In the genomic region with DNA sequence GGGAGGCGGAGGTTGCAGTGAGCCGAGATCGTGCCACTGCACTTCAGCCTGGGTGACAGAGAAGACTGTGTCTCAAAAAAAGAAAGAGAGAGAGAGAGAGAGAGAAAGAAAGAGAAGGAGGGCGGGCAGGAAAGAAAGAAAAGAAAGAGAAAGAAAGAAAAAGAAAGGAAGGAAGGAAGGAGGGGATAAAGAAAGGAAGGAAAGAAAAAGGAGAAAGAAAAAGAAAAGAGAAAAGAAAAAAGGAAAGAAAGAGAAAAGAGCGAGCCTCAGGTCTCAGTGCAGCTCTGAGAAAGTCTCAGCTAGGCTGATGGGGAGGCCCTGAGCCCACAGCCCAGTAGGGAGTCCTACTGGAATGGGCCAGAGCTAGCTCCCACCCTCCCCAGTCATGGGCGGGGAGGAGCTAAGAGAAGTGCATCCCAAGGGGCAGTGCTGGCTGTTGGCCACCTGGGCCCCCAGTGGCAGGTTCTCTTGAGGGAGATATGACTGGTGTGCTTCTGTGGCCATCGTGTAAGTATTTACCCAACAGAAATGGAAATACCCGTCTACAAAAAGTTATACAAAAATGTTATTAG, we compare ENCODE assay signal across 24 cellular contexts.
"Had no signal": no experiment of that assay in that cellular context is flagged by ENCODE, and none has a peak within 500 bp of the region (broad histone marks: within the 10 kb centered on the region; RNA-seq: fewer than 3 reads in every experiment).

No MANE protein-coding gene starts in this region.

- H3K4me1 Mint-ChIP-seq: activated CD4-positive, alpha-beta T cell treated with anti-CD3 and anti-CD28 coated beads for 36 hours; activated CD8-positive, alpha-beta memory T cell treated with anti-CD3 and anti-CD28 coated beads, Interleukin-2, amount 10 ng/mL, durations not matched to agents 7 days and 5 days; central memory CD8-positive, alpha-beta T cell; neural crest cell had no signal

- H3K27me3 ChIP-seq: pancreas, right atrium auricular region, tibial nerve had no signal

- H3K9me3 ChIP-seq: pancreas, right atrium auricular region had no signal

- H3K9me3 Mint-ChIP-seq: activated T-cell treated with anti-CD3 and anti-CD28 coated beads, Interleukin-2, amount 50 U/mL, for 72 hours; central memory CD8-positive, alpha-beta T cell; neural crest cell had no signal

- DNase-seq: activated CD4-positive, alpha-beta T cell treated with anti-CD3 and anti-CD28 coated beads for 36 hours; activated CD4-positive, CD25-positive, alpha-beta regulatory T cell; activated CD8-positive, alpha-beta memory T cell treated with anti-CD3 and anti-CD28 coated beads, Interleukin-2, amount 10 ng/mL, durations not matched to agents 7 days and 5 days; activated CD8-positive, alpha-beta T cell treated with anti-CD3 and anti-CD28 coated beads, Interleukin-2, amount 10 ng/mL, durations not matched to agents 7 days and 5 days; activated naive CD4-positive, alpha-beta T cell; activated T-cell treated with anti-CD3 and anti-CD28 coated beads, Interleukin-2, amount 50 U/mL, for 72 hours; dermis blood vessel endothelial cell; effector CD4-positive, alpha-beta T cell; left colon; midbrain; naive thymus-derived CD4-positive, alpha-beta T cell; nucleus accumbens; pancreas; stimulated activated naive CD4-positive, alpha-beta T cell had no signal

- H3K27ac ChIP-seq: pancreas, right atrium auricular region, tibial nerve had no signal

- H3K36me3 Mint-ChIP-seq: activated CD8-positive, alpha-beta memory T cell treated with anti-CD3 and anti-CD28 coated beads, Interleukin-2, amount 10 ng/mL, durations not matched to agents 7 days and 5 days; activated naive CD4-positive, alpha-beta T cell treated with anti-CD3 and anti-CD28 coated beads, Interleukin-2, amount 50 U/mL, for 72 hours had no signal

- H3K4me1 ChIP-seq: pancreas, right atrium auricular region, tibial nerve had no signal

- H3K36me3 ChIP-seq: pancreas, right atrium auricular region, tibial nerve had no signal

- H3K4me3 Mint-ChIP-seq: activated CD4-positive, alpha-beta T cell treated with anti-CD3 and anti-CD28 coated beads for 36 hours; activated CD8-positive, alpha-beta memory T cell treated with anti-CD3 and anti-CD28 coated beads, Interleukin-2, amount 10 ng/mL, durations not matched to agents 7 days and 5 days; activated CD8-positive, alpha-beta T cell treated with anti-CD3 and anti-CD28 coated beads, Interleukin-2, amount 10 ng/mL, durations not matched to agents 7 days and 5 days; activated T-cell treated with anti-CD3 and anti-CD28 coated beads, Interleukin-2, amount 50 U/mL, for 72 hours; central memory CD8-positive, alpha-beta T cell; naive thymus-derived CD4-positive, alpha-beta T cell; neural crest cell had no signal

- FAIRE-seq: bronchial epithelial cell, colon, frontal cortex, keratinocyte, pancreas, urothelium cell line had no signal

- ATAC-seq: activated CD4-positive, alpha-beta T cell treated with anti-CD3 and anti-CD28 coated beads for 36 hours; activated CD8-positive, alpha-beta memory T cell treated with anti-CD3 and anti-CD28 coated beads, Interleukin-2, amount 10 ng/mL, durations not matched to agents 7 days and 5 days; activated CD8-positive, alpha-beta T cell treated with anti-CD3 and anti-CD28 coated beads, Interleukin-2, amount 10 ng/mL, durations not matched to agents 7 days and 5 days; activated naive CD4-positive, alpha-beta T cell treated with anti-CD3 and anti-CD28 coated beads, Interleukin-2, amount 50 U/mL, for 72 hours; activated T-cell treated with anti-CD3 and anti-CD28 coated beads, Interleukin-2, amount 50 U/mL, for 72 hours; left colon; naive thymus-derived CD4-positive, alpha-beta T cell; pancreas had no signal

- H3K27ac Mint-ChIP-seq: activated CD4-positive, alpha-beta T cell treated with anti-CD3 and anti-CD28 coated beads for 36 hours; activated CD8-positive, alpha-beta memory T cell treated with anti-CD3 and anti-CD28 coated beads, Interleukin-2, amount 10 ng/mL, durations not matched to agents 7 days and 5 days; activated CD8-positive, alpha-beta T cell treated with anti-CD3 and anti-CD28 coated beads, Interleukin-2, amount 10 ng/mL, durations not matched to agents 7 days and 5 days; activated naive CD4-positive, alpha-beta T cell treated with anti-CD3 and anti-CD28 coated beads, Interleukin-2, amount 50 U/mL, for 72 hours; activated T-cell treated with anti-CD3 and anti-CD28 coated beads, Interleukin-2, amount 50 U/mL, for 72 hours; naive thymus-derived CD4-positive, alpha-beta T cell had no signal

- H3K4me3 ChIP-seq: pancreas, right atrium auricular region, tibial nerve had no signal
